In the genomic region with DNA sequence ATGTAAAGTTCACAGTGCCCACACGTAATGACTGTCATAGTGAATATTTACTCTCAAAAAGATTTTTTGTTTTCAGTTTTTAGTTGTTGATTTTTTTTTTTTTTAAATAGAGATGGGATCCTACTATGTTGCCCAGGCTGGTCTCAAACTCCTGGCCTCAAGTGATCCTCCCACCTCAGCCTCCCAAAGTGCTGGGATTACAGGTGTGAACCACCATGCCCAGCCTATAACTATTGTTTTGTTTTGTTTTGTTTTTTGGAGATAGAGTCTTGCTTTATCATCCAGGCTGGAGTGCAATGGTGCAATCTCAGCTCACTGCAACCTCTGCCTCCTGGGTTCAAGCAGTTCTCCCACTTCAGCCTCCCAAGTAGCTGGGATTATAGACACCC, we compare ENCODE assay signal across 1 cellular context. TPM values are rescaled to one million over a fixed set of nuclear protein-coding genes. Genes with fewer than 3 reads are reported as not detected.
"Had no signal": no experiment of that assay in that cellular context is flagged by ENCODE, and none has a peak within 500 bp of the region (broad histone marks: within the 10 kb centered on the region; RNA-seq: fewer than 3 reads in every experiment).

No MANE protein-coding gene starts in this region.

RNA-seq across cellular contexts. Expression of gene CDH1, which starts 50.3 kb away (rescaled TPM):
- polyA plus RNA-seq: naive thymus-derived CD4-positive, alpha-beta T cell had no signal
